In the genomic region with DNA sequence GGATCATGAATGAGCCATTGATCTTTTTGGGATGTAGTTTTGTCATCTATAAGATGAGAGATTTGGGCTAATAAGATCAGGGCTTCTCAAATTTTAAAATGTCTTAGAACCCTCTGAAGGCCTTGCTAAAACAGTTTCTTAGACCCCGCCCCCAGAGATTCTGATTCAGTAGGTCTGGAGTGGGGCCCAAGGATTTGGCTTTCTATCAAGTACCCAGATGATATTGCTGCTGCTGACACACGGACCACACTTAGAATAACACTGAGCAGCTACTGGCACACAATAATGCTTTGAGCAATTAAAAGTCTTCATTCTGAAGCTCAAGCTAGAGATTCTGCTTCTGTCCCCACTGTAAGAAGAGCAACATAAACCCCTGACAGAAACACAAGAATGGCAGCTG, we compare ENCODE assay signal across 1 cellular context.
TF ChIP-seq lines count a peak whose summit lies in the region.

No MANE protein-coding gene starts in this region.

TF ChIP-seq in HepG2, 621 proteins besides CTCF, POLR2A, EP300 and RAD21:
- TF ChIP-seq SP1 (IDR thresholded peaks at IDR 0.05): no peak
- no peak for TF ChIP-seq SP1 (CRISPR knock-in tag; IDR thresholded peaks at IDR 0.05)
- TF ChIP-seq REPIN1 (CRISPR knock-in tag; IDR thresholded peaks at IDR 0.05; ENCODE audit: borderline replicate concordance, low read depth): no peak
- TF ChIP-seq NFATC3 (CRISPR knock-in tag; IDR thresholded peaks at IDR 0.05): no peak
- no peak for TF ChIP-seq ZFP36L2 (CRISPR knock-in tag; IDR thresholded peaks at IDR 0.05)
- TF ChIP-seq SNRNP70 (IDR thresholded peaks at IDR 0.05; ENCODE audit: low read depth, low read length): no peak
